In the genomic region with DNA sequence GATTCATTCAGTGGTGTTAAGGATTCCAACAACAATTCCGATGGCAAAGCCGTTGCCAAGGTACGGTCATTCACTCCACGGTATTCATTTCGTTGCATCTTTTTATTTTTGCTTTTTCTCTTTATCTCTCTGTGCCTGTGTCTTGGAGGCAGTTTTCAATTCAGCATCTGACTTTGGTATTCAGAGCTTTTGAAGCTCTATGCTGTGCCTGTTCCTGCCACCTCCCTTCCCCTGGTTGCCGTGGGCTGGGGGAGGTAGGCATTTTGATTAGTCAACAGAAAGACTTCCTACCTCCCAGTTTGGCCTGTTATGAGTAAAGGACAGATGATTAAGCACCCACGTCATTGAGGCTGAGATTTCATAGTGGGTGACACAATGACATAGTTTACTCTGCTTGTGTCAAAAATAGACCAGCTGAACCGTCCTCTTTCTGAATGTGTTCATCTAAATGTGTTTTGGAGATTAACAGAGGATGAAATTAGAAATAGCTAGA, we compare ENCODE assay signal across 8 cellular contexts.
A peak's percentile ranks its signal among the peaks of the same experiment; 100 is the strongest.
DNase-seq lines count a peak whose midpoint lies in the region; ATAC-seq and TF ChIP-seq lines count a peak whose summit lies in the region.

No MANE protein-coding gene starts in this region.

- H3K27ac ChIP-seq in AG04450 (ENCODE audit: low read depth, low read length) (peak overlapping the region; percentile 84), muscle layer of duodenum (ENCODE audit: low read length) (peak overlapping the region; percentile 96)

- DNase-seq in AG04450 (ENCODE audit: low read depth, low spot score) (peak; percentile 66), dermis microvascular lymphatic vessel endothelial cell (ENCODE audit: low read depth in 2 of 2) (peak; percentile 94 to 95), DMS79 (lab: John Stamatoyannopoulos, UW) (no peak)
- peak; percentile 93 for DNase-seq in activated CD4-positive, alpha-beta T cell treated with anti-CD3 and anti-CD28 coated beads, Interleukin-2, amount 10 ng/mL, durations not matched to agents 24 days and 14 days

- H3K27me3 ChIP-seq in AG04450 (ENCODE audit: control insufficient read depth, insufficient read depth, low read length) (no peaks in the 10 kb centered on the region), muscle layer of duodenum (ENCODE audit: low read depth, low read length) (no peaks in the 10 kb centered on the region)

- peak overlapping the region; percentile 94 for H3K4me3 ChIP-seq in AG04450 (ENCODE audit: low read depth, low read length)
- H3K4me3 ChIP-seq in muscle layer of duodenum (ENCODE audit: low read depth in 1 of 2, low read length in 2 of 2): peak overlapping the region; percentile 69 to 77

- H3K36me3 ChIP-seq in muscle layer of duodenum (ENCODE audit: control insufficient read depth in 1 of 2, insufficient read depth in 2 of 2, low read length in 2 of 2): peaks cover 15 to 56% of the 10 kb centered on the region in 2 donors

- ATAC-seq in GM19328 (IDR thresholded peaks at IDR 0.05; ENCODE audit: unreplicated experiment): peak; percentile 39
- peak; percentile 62 for ATAC-seq in HG03520 (IDR thresholded peaks at IDR 0.05; ENCODE audit: unreplicated experiment)
- ATAC-seq in stimulated activated memory B cell treated with anti-CD40 and anti-IgM and Interleukin-4, amounts not matched to agents 10 μg/mL and 1 μg/mL and 100 μg/mL, for 72 hours: peak; percentile 71

- no peaks in the 10 kb centered on the region for H3K27me3 Mint-ChIP-seq in activated CD4-positive, alpha-beta T cell treated with anti-CD3 and anti-CD28 coated beads, Interleukin-2, amount 10 ng/mL, durations not matched to agents 24 days and 14 days
- H3K27me3 Mint-ChIP-seq in stimulated activated memory B cell treated with anti-CD40 and anti-IgM and Interleukin-4, amounts not matched to agents 10 μg/mL and 1 μg/mL and 100 μg/mL, for 72 hours: no peaks in the 10 kb centered on the region

- intact Hi-C loops in activated CD4-positive, alpha-beta T cell treated with anti-CD3 and anti-CD28 coated beads, Interleukin-2, amount 10 ng/mL, durations not matched to agents 24 days and 14 days (cut with micrococcal nuclease): loop anchor here (1.0 to 10.0 kb wide), 8 partner anchors 11 to 1214 kb away; a partner anchor contains a TSS

- CTCF ChIA-PET in AG04450 (lab: Charles Lee): interaction anchor here (2.0 to 2.8 kb wide), 3 partner anchors 12 to 194 kb away, joined by 9 to 25 read pairs (median 11); no protein-coding TSS in a partner anchor

- H3K4me1 Mint-ChIP-seq in activated CD4-positive, alpha-beta T cell treated with anti-CD3 and anti-CD28 coated beads, Interleukin-2, amount 10 ng/mL, durations not matched to agents 24 days and 14 days: peaks cover 79% of the 10 kb centered on the region
- peaks cover 87% of the 10 kb centered on the region for H3K4me1 Mint-ChIP-seq in stimulated activated memory B cell treated with anti-CD40 and anti-IgM and Interleukin-4, amounts not matched to agents 10 μg/mL and 1 μg/mL and 100 μg/mL, for 72 hours

- H3K9me3 Mint-ChIP-seq in activated CD4-positive, alpha-beta T cell treated with anti-CD3 and anti-CD28 coated beads, Interleukin-2, amount 10 ng/mL, durations not matched to agents 24 days and 14 days: peaks cover 10% of the 10 kb centered on the region
- no peaks in the 10 kb centered on the region for H3K9me3 Mint-ChIP-seq in stimulated activated memory B cell treated with anti-CD40 and anti-IgM and Interleukin-4, amounts not matched to agents 10 μg/mL and 1 μg/mL and 100 μg/mL, for 72 hours

- H3K4me3 Mint-ChIP-seq in activated CD4-positive, alpha-beta T cell treated with anti-CD3 and anti-CD28 coated beads, Interleukin-2, amount 10 ng/mL, durations not matched to agents 24 days and 14 days: peak overlapping the region; percentile 97
- H3K4me3 Mint-ChIP-seq in stimulated activated memory B cell treated with anti-CD40 and anti-IgM and Interleukin-4, amounts not matched to agents 10 μg/mL and 1 μg/mL and 100 μg/mL, for 72 hours: peak overlapping the region; percentile 98

- POLR2A ChIA-PET in AG04450 (lab: Yijun Ruan, JAX): interaction anchor here (0.8 to 3.6 kb wide), 6 partner anchors 8 to 180 kb away, joined by 3 to 42 read pairs (median 6); no protein-coding TSS in a partner anchor

- H3K9me3 ChIP-seq in AG04450 (ENCODE audit: control insufficient read depth, insufficient read depth, low read length): no peaks in the 10 kb centered on the region
- no peaks in the 10 kb centered on the region for H3K9me3 ChIP-seq in muscle layer of duodenum (ENCODE audit: control insufficient read depth in 1 of 2, low read length in 2 of 2)

- peaks cover 64% of the 10 kb centered on the region for H3K36me3 Mint-ChIP-seq in activated CD4-positive, alpha-beta T cell treated with anti-CD3 and anti-CD28 coated beads, Interleukin-2, amount 10 ng/mL, durations not matched to agents 24 days and 14 days (ENCODE audit: low read depth)
- H3K36me3 Mint-ChIP-seq in stimulated activated memory B cell treated with anti-CD40 and anti-IgM and Interleukin-4, amounts not matched to agents 10 μg/mL and 1 μg/mL and 100 μg/mL, for 72 hours: peaks cover 76% of the 10 kb centered on the region

- no peak for TF ChIP-seq CTCF in AG04450 (IDR thresholded peaks at IDR 0.05; ENCODE audit: low read depth, low read length)

- H3K4me1 ChIP-seq in muscle layer of duodenum (ENCODE audit: control insufficient read depth in 1 of 2, insufficient read depth in 2 of 2, low read length in 2 of 2): peaks cover 34 to 38% of the 10 kb centered on the region in 2 donors

- H3K27ac Mint-ChIP-seq in activated CD4-positive, alpha-beta T cell treated with anti-CD3 and anti-CD28 coated beads, Interleukin-2, amount 10 ng/mL, durations not matched to agents 24 days and 14 days: peak overlapping the region; percentile 99
- peak overlapping the region; percentile 99 for H3K27ac Mint-ChIP-seq in stimulated activated memory B cell treated with anti-CD40 and anti-IgM and Interleukin-4, amounts not matched to agents 10 μg/mL and 1 μg/mL and 100 μg/mL, for 72 hours
